ENCODE assay signal across 2 cellular contexts in genomic region chr7:76343294-76343930, GRCh38.
TF ChIP-seq lines count a peak whose summit lies in the region.

No MANE protein-coding gene starts in this region.

TF ChIP-seq in GM12878, 131 proteins besides CTCF, POLR2A, EP300 and RAD21:
- TF ChIP-seq IRF3 (IDR thresholded peaks at IDR 0.05) (no peak), RAD51 (IDR thresholded peaks at IDR 0.05) (peak; percentile 27; the same call in 1 of the 2 replicates)

TF ChIP-seq in HEK293T, 16 proteins besides CTCF, POLR2A, EP300 and RAD21 (continued from another document):
- TF ChIP-seq ZNF384 (IDR thresholded peaks at IDR 0.05) (no peak), BHLHE40 (IDR thresholded peaks at IDR 0.05; ENCODE audit: borderline replicate concordance) (no peak), TARDBP (IDR thresholded peaks at IDR 0.05) (no peak), FOXM1 (IDR thresholded peaks at IDR 0.05; ENCODE audit: borderline replicate concordance) (no peak)
